In genomic region chr11:60925685-60926267, GRCh38 we compare ENCODE assay signal across 1 cellular context.
TF ChIP-seq lines count a peak whose summit lies in the region.

No MANE protein-coding gene starts in this region.

TF ChIP-seq in IMR-90, 13 proteins besides CTCF, POLR2A, EP300 and RAD21 (continued from another document):
- TF ChIP-seq NFE2L2 (IDR thresholded peaks at IDR 0.05; ENCODE audit: low read depth, low read length): no peak
- TF ChIP-seq FOS (IDR thresholded peaks at IDR 0.05; ENCODE audit: low read depth, low read length): peak; percentile 81
- no peak for TF ChIP-seq MAFK (IDR thresholded peaks at IDR 0.05; ENCODE audit: low read depth, low read length)
- TF ChIP-seq ELK1 (IDR thresholded peaks at IDR 0.05; ENCODE audit: borderline replicate concordance, low read depth, low read length): no peak
- no peak for TF ChIP-seq SMC3 (IDR thresholded peaks at IDR 0.05; ENCODE audit: low read depth, low read length)
- no peak for TF ChIP-seq MAZ (IDR thresholded peaks at IDR 0.05; ENCODE audit: borderline replicate concordance, low read depth, low read length)
- no peak for TF ChIP-seq MXI1 (IDR thresholded peaks at IDR 0.05; ENCODE audit: borderline replicate concordance, low read depth, low read length)
- peak; percentile 65 for TF ChIP-seq RCOR1 (IDR thresholded peaks at IDR 0.05; ENCODE audit: insufficient replicate concordance, low read length)
- TF ChIP-seq USF2 (IDR thresholded peaks at IDR 0.05; ENCODE audit: low read depth, low read length): no peak
- no peak for TF ChIP-seq CHD1 (IDR thresholded peaks at IDR 0.05; ENCODE audit: low read depth, low read length)
